36 cellular contexts compared by ENCODE assay signal in the genomic region with DNA sequence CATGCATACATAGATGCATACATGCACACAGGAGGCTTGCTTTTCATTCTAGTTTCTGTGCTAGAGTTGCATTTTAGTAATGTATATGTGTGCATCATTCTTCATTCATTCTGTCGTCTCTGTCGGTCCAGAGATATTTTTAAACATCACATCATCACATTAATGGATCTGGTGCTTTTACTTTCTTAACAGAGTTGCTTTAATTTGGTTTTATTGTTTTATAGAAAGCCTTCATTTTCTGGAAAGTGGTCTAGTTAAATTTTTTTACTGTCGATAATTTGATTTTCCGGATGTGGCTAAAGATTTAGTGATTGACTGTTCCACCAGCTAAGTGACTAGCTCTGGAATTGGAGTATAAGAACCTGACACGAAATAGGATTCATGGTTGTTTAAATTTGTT.
"Had no signal": no experiment of that assay in that cellular context is flagged by ENCODE, and none has a peak within 500 bp of the region (broad histone marks: within the 10 kb centered on the region; RNA-seq: fewer than 3 reads in every experiment).

No MANE protein-coding gene starts in this region.

- H3K9me3 ChIP-seq: body of pancreas had no signal

- FAIRE-seq: astrocyte, TTC549 had no signal

- H3K4me3 Mint-ChIP-seq: activated B cell treated with CpG ODN at 0.5 μM for 24 hours; activated CD4-positive, alpha-beta memory T cell treated with anti-CD3 and anti-CD28 coated beads for 36 hours; activated CD4-positive, alpha-beta T cell treated with anti-CD3 and anti-CD28 coated beads, Interleukin-2, amount 10 ng/mL, durations not matched to agents 24 days and 14 days; activated CD8-positive, alpha-beta T cell treated with anti-CD3 and anti-CD28 coated beads for 36 hours; activated naive CD4-positive, alpha-beta T cell treated with anti-CD3 and anti-CD28 coated beads for 36 hours; activated naive CD8-positive, alpha-beta T cell treated with anti-CD3 and anti-CD28 coated beads for 36 hours; activated T-cell treated with anti-CD3 and anti-CD28 coated beads, Interleukin-2, amount 50 U/mL, for 4 hours; activated T-cell treated with anti-CD3 and anti-CD28 coated beads, Interleukin-2, amount 50 U/mL, for 72 hours; activated T-helper 1 cell treated with anti-CD3 and anti-CD28 coated beads, Interleukin-12 subunit alpha, Interleukin-12 subunit beta, Interleukin-2, Interleukin-4 antibody, amounts not matched to agents 30 ng/mL and 10 ng/mL and 1 ng/mL, durations not matched to agents 14 hours and 24 hours and 36 hours; activated T-helper 17 cell treated with anti-CD3 and anti-CD28 coated beads, Interleukin-2, amount 50 U/mL, for 72 hours; T-helper 1 cell treated with Interleukin-12 subunit alpha and Interleukin-12 subunit beta and Interleukin-4 antibody, amounts not matched to agents 30 μg/mL and 1 μg/mL, for 36 hours; T-helper 2 cell treated with Interferon-gamma antibody and Interleukin-4, amounts not matched to agents 5 μg/mL and 100 μg/mL, for 36 hours had no signal

- ATAC-seq: activated CD8-positive, alpha-beta T cell treated with anti-CD3 and anti-CD28 coated beads for 36 hours; activated naive CD4-positive, alpha-beta T cell treated with anti-CD3 and anti-CD28 coated beads, Interleukin-2, amount 50 U/mL, for 72 hours; activated T-cell treated with anti-CD3 and anti-CD28 coated beads, Interleukin-2, amount 50 U/mL, for 4 hours; activated T-cell treated with anti-CD3 and anti-CD28 coated beads, Interleukin-2, amount 50 U/mL, for 72 hours; activated T-helper 17 cell treated with anti-CD3 and anti-CD28 coated beads, Interleukin-2, amount 50 U/mL, for 72 hours; body of pancreas had no signal

- H3K27me3 Mint-ChIP-seq: activated B cell treated with CpG ODN at 0.5 μM for 24 hours; activated CD4-positive, alpha-beta memory T cell treated with anti-CD3 and anti-CD28 coated beads for 36 hours; activated CD4-positive, alpha-beta T cell treated with anti-CD3 and anti-CD28 coated beads, Interleukin-2, amount 10 ng/mL, durations not matched to agents 24 days and 14 days; activated CD8-positive, alpha-beta T cell treated with anti-CD3 and anti-CD28 coated beads for 36 hours; activated naive CD8-positive, alpha-beta T cell treated with anti-CD3 and anti-CD28 coated beads for 36 hours; activated T-helper 17 cell treated with anti-CD3 and anti-CD28 coated beads, Interleukin-2, amount 50 U/mL, for 72 hours had no signal

- H3K4me1 ChIP-seq: breast epithelium had no signal

- H3K27me3 ChIP-seq: adrenal gland, body of pancreas, brain microvascular endothelial cell, breast epithelium had no signal

- H3K27ac Mint-ChIP-seq: activated B cell treated with CpG ODN at 0.5 μM for 24 hours; activated CD4-positive, alpha-beta memory T cell treated with anti-CD3 and anti-CD28 coated beads for 36 hours; activated CD4-positive, alpha-beta T cell treated with anti-CD3 and anti-CD28 coated beads, Interleukin-2, amount 10 ng/mL, durations not matched to agents 24 days and 14 days; activated CD8-positive, alpha-beta T cell treated with anti-CD3 and anti-CD28 coated beads for 36 hours; activated naive CD4-positive, alpha-beta T cell treated with anti-CD3 and anti-CD28 coated beads for 36 hours; activated naive CD4-positive, alpha-beta T cell treated with anti-CD3 and anti-CD28 coated beads, Interleukin-2, amount 50 U/mL, for 72 hours; activated naive CD8-positive, alpha-beta T cell treated with anti-CD3 and anti-CD28 coated beads for 36 hours; activated T-cell treated with anti-CD3 and anti-CD28 coated beads, Interleukin-2, amount 50 U/mL, for 72 hours; activated T-helper 1 cell treated with anti-CD3 and anti-CD28 coated beads, Interleukin-12 subunit alpha, Interleukin-12 subunit beta, Interleukin-2, Interleukin-4 antibody, amounts not matched to agents 30 ng/mL and 10 ng/mL and 1 ng/mL, durations not matched to agents 14 hours and 24 hours and 36 hours; activated T-helper 17 cell treated with anti-CD3 and anti-CD28 coated beads, Interleukin-2, amount 50 U/mL, for 72 hours; T-helper 1 cell treated with Interleukin-12 subunit alpha and Interleukin-12 subunit beta and Interleukin-4 antibody, amounts not matched to agents 30 μg/mL and 1 μg/mL, for 36 hours; T-helper 2 cell treated with Interferon-gamma antibody and Interleukin-4, amounts not matched to agents 5 μg/mL and 100 μg/mL, for 36 hours had no signal

- H3K4me3 ChIP-seq: adrenal gland, body of pancreas, breast epithelium had no signal

- H3K9me3 Mint-ChIP-seq: activated T-cell treated with anti-CD3 and anti-CD28 coated beads, Interleukin-2, amount 50 U/mL, for 72 hours; activated T-helper 17 cell treated with anti-CD3 and anti-CD28 coated beads, Interleukin-2, amount 50 U/mL, for 72 hours had no signal

- H3K27ac ChIP-seq: adrenal gland, body of pancreas, brain microvascular endothelial cell, breast epithelium, VCaP had no signal

- H3K4me1 Mint-ChIP-seq: activated B cell treated with CpG ODN at 0.5 μM for 24 hours had no signal

- DNase-seq: activated B cell treated with CpG ODN at 0.5 μM for 24 hours; activated CD4-positive, alpha-beta memory T cell treated with anti-CD3 and anti-CD28 coated beads for 36 hours; activated CD4-positive, alpha-beta T cell treated with anti-CD3 and anti-CD28 coated beads for 4 hours; activated CD4-positive, alpha-beta T cell treated with anti-CD3 and anti-CD28 coated beads, Interleukin-2, amount 10 ng/mL, durations not matched to agents 24 days and 14 days; activated CD4-positive, alpha-beta T cell treated with anti-CD3 and anti-CD28 coated beads, Interleukin-2, amount 50 U/mL, for 1 hour; activated CD4-positive, alpha-beta T cell treated with anti-CD3 and anti-CD28 coated beads, Interleukin-2, amount 50 U/mL, for 4 hours; activated CD4-positive, CD25-positive, alpha-beta regulatory T cell treated with anti-CD3 and anti-CD28 coated beads, Interleukin-2, amount 50 U/mL, for 72 hours; activated CD8-positive, alpha-beta memory T cell treated with anti-CD3 and anti-CD28 coated beads, Interleukin-2, amount 50 U/mL, for 4 hours; activated CD8-positive, alpha-beta T cell treated with anti-CD3 and anti-CD28 coated beads for 36 hours; activated effector memory CD4-positive, alpha-beta T cell treated with anti-CD3 and anti-CD28 coated beads, Interleukin-2, amount 50 U/mL, for 16 hours; activated gamma-delta T cell treated with Interleukin-2 at 50 U/mL for 16 hours; activated naive CD4-positive, alpha-beta T cell; activated naive CD4-positive, alpha-beta T cell treated with anti-CD3 and anti-CD28 coated beads for 36 hours; activated naive CD4-positive, alpha-beta T cell treated with anti-CD3 and anti-CD28 coated beads, Interleukin-2, amount 50 U/mL, for 16 hours; activated naive CD8-positive, alpha-beta T cell treated with anti-CD3 and anti-CD28 coated beads for 36 hours; activated T-cell treated with anti-CD3 and anti-CD28 coated beads for 4 hours; activated T-cell treated with anti-CD3 and anti-CD28 coated beads, Interleukin-2, amount 50 U/mL, for 1 hour; activated T-cell treated with anti-CD3 and anti-CD28 coated beads, Interleukin-2, amount 50 U/mL, for 4 hours; activated T-cell treated with anti-CD3 and anti-CD28 coated beads, Interleukin-2, amount 50 U/mL, for 72 hours; adrenal gland; amniotic stem cell; aorta; body of pancreas; brain microvascular endothelial cell; central memory CD4-positive, alpha-beta T cell; T-helper 2 cell; T-helper 9 cell had no signal

- H3K36me3 ChIP-seq: adrenal gland, brain microvascular endothelial cell had no signal
